1 cellular context compared by ENCODE assay signal in the genomic region with DNA sequence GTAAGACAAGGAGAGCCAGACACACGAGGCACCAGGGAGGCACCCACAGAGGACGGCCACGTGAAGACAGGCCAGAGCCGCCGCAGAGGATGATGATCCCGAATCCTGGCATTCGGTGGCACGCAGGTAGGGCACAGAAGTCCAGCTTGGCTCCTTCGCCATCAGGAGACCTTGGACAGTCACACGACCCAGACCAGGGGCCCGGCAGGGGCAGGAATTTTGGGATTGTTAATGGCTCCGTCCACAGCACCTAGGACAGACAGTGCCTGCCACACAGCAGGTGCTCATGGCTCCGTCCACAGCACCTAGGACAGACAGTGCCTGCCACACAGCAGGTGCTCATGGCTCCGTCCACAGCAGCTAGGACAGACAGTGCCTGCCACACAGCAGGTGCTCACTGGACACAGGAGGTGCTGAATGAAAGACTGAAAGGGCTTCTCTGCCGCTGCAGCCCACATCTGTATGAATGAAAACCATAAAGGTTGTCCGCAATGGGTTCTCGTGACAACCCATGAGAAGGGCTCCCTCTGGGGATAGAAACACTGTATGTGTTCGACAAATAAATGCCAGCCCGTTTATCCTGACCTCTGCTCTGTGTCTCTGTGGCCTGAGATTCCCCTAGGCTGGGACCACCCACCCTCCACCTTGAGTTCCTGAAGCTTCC.
TF ChIP-seq lines count a peak whose summit lies in the region.

No MANE protein-coding gene starts in this region.

TF ChIP-seq in K562, 482 proteins besides CTCF, POLR2A, EP300 and RAD21 (continued from another document):
- no peak for TF ChIP-seq ZBTB2 (IDR thresholded peaks at IDR 0.05)
